Comparison of ENCODE assay signal across 17 cellular contexts in genomic region chr1:8790987-8791386, GRCh38.
"Had no signal": no experiment of that assay in that cellular context is flagged by ENCODE, and none has a peak within 500 bp of the region (broad histone marks: within the 10 kb centered on the region; RNA-seq: fewer than 3 reads in every experiment).

No MANE protein-coding gene starts in this region.

- H3K27me3 Mint-ChIP-seq: activated CD4-positive, alpha-beta memory T cell treated with anti-CD3 and anti-CD28 coated beads for 36 hours had no signal

- H3K27ac Mint-ChIP-seq: activated CD4-positive, alpha-beta memory T cell treated with anti-CD3 and anti-CD28 coated beads for 36 hours; activated naive CD4-positive, alpha-beta T cell treated with anti-CD3 and anti-CD28 coated beads for 36 hours; natural killer cell had no signal

- ATAC-seq: body of pancreas; gastroesophageal sphincter; lower lobe of right lung; natural killer cell; sciatic nerve; stimulated activated naive CD8-positive, alpha-beta T cell treated with anti-CD3 and anti-CD28 coated beads, Interleukin-15, Interleukin-2, amounts not matched to agents 100 U/mL and 50 U/mL, for 24 hours had no signal

- H3K27ac ChIP-seq: body of pancreas, coronary artery, epithelial cell of prostate, gastroesophageal sphincter, lower lobe of right lung had no signal

- H3K4me3 Mint-ChIP-seq: activated CD4-positive, alpha-beta memory T cell treated with anti-CD3 and anti-CD28 coated beads for 36 hours; activated naive CD4-positive, alpha-beta T cell treated with anti-CD3 and anti-CD28 coated beads for 36 hours; natural killer cell had no signal

- H3K36me3 Mint-ChIP-seq: activated CD4-positive, alpha-beta memory T cell treated with anti-CD3 and anti-CD28 coated beads for 36 hours; natural killer cell had no signal

- DNase-seq: activated CD4-positive, alpha-beta memory T cell treated with anti-CD3 and anti-CD28 coated beads for 36 hours; activated CD4-positive, alpha-beta T cell treated with anti-CD3 and anti-CD28 coated beads for 1 hour; activated CD8-positive, alpha-beta memory T cell treated with anti-CD3 and anti-CD28 coated beads, Interleukin-2, amount 50 U/mL, for 4 hours; activated naive CD4-positive, alpha-beta T cell treated with anti-CD3 and anti-CD28 coated beads for 36 hours; body of pancreas; central memory CD4-positive, alpha-beta T cell; effector CD8-positive, alpha-beta T cell; lower lobe of right lung; natural killer cell; occipital lobe; stimulated activated CD4-positive, alpha-beta T cell treated with anti-CD3 and anti-CD28 coated beads, Interleukin-2, amount 100 ng/mL, for 48 hours; stimulated activated naive CD8-positive, alpha-beta T cell treated with anti-CD3 and anti-CD28 coated beads, Interleukin-15, Interleukin-2, amounts not matched to agents 100 U/mL and 50 U/mL, for 24 hours had no signal

- H3K4me3 ChIP-seq: body of pancreas, coronary artery, gastroesophageal sphincter, lower lobe of right lung, prostate gland had no signal

- H3K36me3 ChIP-seq: gastroesophageal sphincter, lower lobe of right lung, prostate gland had no signal

- H3K27me3 ChIP-seq: body of pancreas, gastroesophageal sphincter had no signal

- H3K9me3 Mint-ChIP-seq: activated CD4-positive, alpha-beta memory T cell treated with anti-CD3 and anti-CD28 coated beads for 36 hours; activated naive CD4-positive, alpha-beta T cell treated with anti-CD3 and anti-CD28 coated beads for 36 hours; natural killer cell had no signal

- H3K9me3 ChIP-seq: body of pancreas, gastroesophageal sphincter, lower lobe of right lung, prostate gland had no signal

- H3K4me1 ChIP-seq: body of pancreas had no signal
